ENCODE assay signal across 8 cellular contexts in the genomic region with DNA sequence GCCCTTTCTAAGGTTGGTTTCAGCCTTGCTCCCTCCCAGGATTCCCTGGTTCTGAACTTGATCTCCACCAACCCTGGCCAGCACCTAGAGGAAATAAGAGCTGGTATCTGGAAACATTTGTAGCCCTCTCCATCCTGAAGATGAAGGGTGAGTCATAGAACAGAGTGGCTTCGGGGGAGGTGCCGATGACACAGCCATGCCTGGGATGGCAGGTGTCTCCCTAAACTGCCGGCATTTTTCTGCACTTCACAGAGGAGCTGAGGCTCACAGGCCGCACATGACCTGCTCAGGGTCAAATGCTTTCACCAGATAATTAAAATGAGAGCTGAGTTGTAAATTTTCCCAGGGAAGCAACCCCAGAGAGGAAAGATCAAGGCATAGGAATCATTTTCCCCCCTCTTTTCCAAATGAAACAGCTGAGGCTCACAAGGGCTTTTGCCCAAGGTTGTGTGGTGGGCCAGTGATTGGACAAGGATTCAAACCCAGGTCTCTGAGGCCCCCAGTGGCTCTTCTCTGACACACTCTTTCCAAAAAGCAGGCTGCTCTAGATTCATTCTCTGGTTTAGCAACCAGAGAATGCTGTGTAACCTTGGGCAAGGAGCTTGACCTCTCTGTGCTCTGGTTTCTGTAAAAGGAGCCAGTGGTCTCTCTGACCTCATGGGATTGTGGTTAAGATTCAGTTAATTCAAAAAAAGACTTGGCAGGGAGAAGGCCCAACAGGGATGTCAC. TPM values are rescaled to one million over a fixed set of nuclear protein-coding genes. Genes with fewer than 3 reads are reported as not detected.
DNase-seq lines count a peak whose midpoint lies in the region; ATAC-seq and TF ChIP-seq lines count a peak whose summit lies in the region.

No MANE protein-coding gene starts in this region.

- H3K4me3 ChIP-seq in sigmoid colon, result peak overlapping the region; percentile 34 to 93 (median 92)

- ATAC-seq in WTC11 (no peak), GM19395 (IDR thresholded peaks at IDR 0.05; ENCODE audit: unreplicated experiment) (no peak)

- peak overlapping the region; percentile 72 to 89 (median 86) for H3K27ac ChIP-seq in sigmoid colon

- TF ChIP-seq POLR2A in sigmoid colon (IDR thresholded peaks at IDR 0.05), result no peak

- H3K4me1 Mint-ChIP-seq in WTC11, result peaks cover 19% of the 10 kb centered on the region
- H3K4me1 Mint-ChIP-seq in glutamatergic neuron (ENCODE audit: low read depth, unreplicated experiment), result peaks cover 11% of the 10 kb centered on the region

- H3K9me3 Mint-ChIP-seq in WTC11 (no peaks in the 10 kb centered on the region), glutamatergic neuron (ENCODE audit: unreplicated experiment) (peaks cover 1% of the 10 kb centered on the region)

- H3K27me3 ChIP-seq in sigmoid colon, result no peaks in the 10 kb centered on the region

- WGBS in sigmoid colon, 2 donors, result 78 to 90% methylated on average over 4 of the region's 4 CpGs

- TF ChIP-seq EP300 in sigmoid colon (IDR thresholded peaks at IDR 0.05), result no peak

- peaks cover 6% of the 10 kb centered on the region for H3K36me3 Mint-ChIP-seq in WTC11
- no peaks in the 10 kb centered on the region for H3K36me3 Mint-ChIP-seq in glutamatergic neuron (ENCODE audit: unreplicated experiment)

- no peaks in the 10 kb centered on the region for H3K9me3 ChIP-seq in sigmoid colon

- peaks cover 52% of the 10 kb centered on the region for H3K27me3 Mint-ChIP-seq in WTC11 (ENCODE audit: low read depth)
- peaks cover 13% of the 10 kb centered on the region for H3K27me3 Mint-ChIP-seq in glutamatergic neuron (ENCODE audit: unreplicated experiment)

- H3K27ac Mint-ChIP-seq in WTC11 (peak overlapping the region; percentile 48), glutamatergic neuron (ENCODE audit: unreplicated experiment) (peak overlapping the region; percentile 54)

- H3K4me3 Mint-ChIP-seq in WTC11, result peak overlapping the region; percentile 71
- peak overlapping the region; percentile 72 for H3K4me3 Mint-ChIP-seq in glutamatergic neuron (ENCODE audit: unreplicated experiment)

- H3K36me3 ChIP-seq in sigmoid colon, result peaks cover 0 to 7% (median 1%) of the 10 kb centered on the region in 4 donors

- TF ChIP-seq CTCF in WTC11 (IDR thresholded peaks at IDR 0.05) (no peak), glutamatergic neuron (IDR thresholded peaks at IDR 0.05; ENCODE audit: partially characterized antibody, unreplicated experiment) (no peak), sigmoid colon (IDR thresholded peaks at IDR 0.05) (no peak)

- DNase-seq in AG08395 (ENCODE audit: low spot score), result peak; percentile 26
- peak; percentile 75 for DNase-seq in HT1080 (ENCODE audit: low read depth)
- DNase-seq in WTC11 (ENCODE audit: low spot score), result no peak
- DNase-seq in glutamatergic neuron, result no peak
- DNase-seq in sigmoid colon, result no peak
- DNase-seq in amniotic stem cell (lab: John Stamatoyannopoulos, UW), result no peak
- DNase-seq in COLO829 (ENCODE audit: low spot score), result no peak

- CTCF ChIA-PET in WTC11 (lab: Charles Lee), result interaction anchor here (0.5 to 1.8 kb wide), 11 partner anchors 9 to 514 kb away, joined by 3 to 9 read pairs (median 4); no protein-coding TSS in a partner anchor

- intact Hi-C loops in sigmoid colon (cut with DNase I), result loop anchor here (2.0 to 10.0 kb wide), 4 partner anchors 30 to 602 kb away; partner anchors contain the start of genes ARMC6, ATP13A1, BORCS8 and RFXANK

- H3K4me1 ChIP-seq in sigmoid colon, result peaks cover 0 to 28% (median 21%) of the 10 kb centered on the region in 4 donors

- POLR2A ChIA-PET in WTC11 (lab: Charles Lee), result interaction anchor here (0.6 kb wide), 1 partner anchor 8 kb away, joined by 5 read pairs; no protein-coding TSS in a partner anchor

TF ChIP-seq in WTC11, 78 proteins besides CTCF, POLR2A, EP300 and RAD21:
- TF ChIP-seq NFATC4 (CRISPR knock-in tag; IDR thresholded peaks at IDR 0.05), result no peak
- no peak for TF ChIP-seq JAZF1 (CRISPR knock-in tag; IDR thresholded peaks at IDR 0.05)
- TF ChIP-seq GTF2I (CRISPR knock-in tag; conservative IDR thresholded peaks at IDR 0.05), result peak; percentile 42; the same call in 1 of the 2 replicates
- TF ChIP-seq, protein P1, sequence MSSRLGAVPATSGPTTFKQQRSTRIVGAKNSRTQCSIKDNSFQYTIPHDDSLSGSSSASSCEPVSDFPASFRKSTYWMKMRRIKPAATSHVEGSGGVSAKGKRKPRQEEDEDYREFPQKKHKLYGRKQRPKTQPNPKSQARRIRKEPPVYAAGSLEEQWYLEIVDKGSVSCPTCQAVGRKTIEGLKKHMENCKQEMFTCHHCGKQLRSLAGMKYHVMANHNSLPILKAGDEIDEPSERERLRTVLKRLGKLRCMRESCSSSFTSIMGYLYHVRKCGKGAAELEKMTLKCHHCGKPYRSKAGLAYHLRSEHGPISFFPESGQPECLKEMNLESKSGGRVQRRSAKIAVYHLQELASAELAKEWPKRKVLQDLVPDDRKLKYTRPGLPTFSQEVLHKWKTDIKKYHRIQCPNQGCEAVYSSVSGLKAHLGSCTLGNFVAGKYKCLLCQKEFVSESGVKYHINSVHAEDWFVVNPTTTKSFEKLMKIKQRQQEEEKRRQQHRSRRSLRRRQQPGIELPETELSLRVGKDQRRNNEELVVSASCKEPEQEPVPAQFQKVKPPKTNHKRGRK (CRISPR knock-in tag; IDR thresholded peaks at IDR 0.05; ENCODE audit: borderline replicate concordance), result no peak
- TF ChIP-seq ZNF138 (CRISPR knock-in tag; conservative IDR thresholded peaks at IDR 0.05), result no peak
- TF ChIP-seq HMGA2 (CRISPR knock-in tag; IDR thresholded peaks at IDR 0.05), result no peak

RNA-seq across cellular contexts. Expression of gene SLC25A42, which starts 1.2 kb away (rescaled TPM):
- 0.37 and 0.56 TPM in 2 replicates for total RNA-seq in HT1080 (2014; rRNA removed; shearing (Covaris generic))
- polyA plus RNA-seq in HT1080 (2015; cell fraction: cytosol; rRNA removed), result 1.3 TPM in 2 replicates
- polyA plus RNA-seq in HT1080 (2015; cell fraction: nucleus; rRNA removed), result 2.2 and 2.3 TPM in 2 replicates
- total RNA-seq in WTC11 (2021) (8.1 to 9.2 TPM (median 8.7 TPM) in 3 replicates), glutamatergic neuron (ENCODE audit: unreplicated experiment) (14.2 TPM), sigmoid colon (1 to 10 TPM; 6.3 to 8.2 (median 7.3) TPM)
- polyA plus RNA-seq in sigmoid colon, result 1 to 10 TPM; 2.4 to 9.5 (median 9.0) TPM

RNA-seq across cellular contexts. Expression of gene ARMC6, which starts 29.2 kb away (rescaled TPM):
- 126 and 130 TPM in 2 replicates for total RNA-seq in HT1080 (2014; rRNA removed; shearing (Covaris generic))
- 35.8 and 46.0 TPM in 2 replicates for polyA plus RNA-seq in HT1080 (2015; cell fraction: cytosol; rRNA removed)
- 44.5 and 44.6 TPM in 2 replicates for polyA plus RNA-seq in HT1080 (2015; cell fraction: nucleus; rRNA removed)
- total RNA-seq in WTC11 (2021) (47.9 to 58.8 TPM (median 49.9 TPM) in 3 replicates), glutamatergic neuron (ENCODE audit: unreplicated experiment) (32.8 TPM), sigmoid colon (10 to 100 TPM; 11.4 to 21.7 (median 13.5) TPM)
- polyA plus RNA-seq in sigmoid colon, result 10 to 100 TPM; 15.6 to 23.5 (median 20.3) TPM

RNA-seq across cellular contexts. Expression of gene SUGP2, which starts 29.3 kb away (rescaled TPM):
- total RNA-seq in HT1080 (2014; rRNA removed; shearing (Covaris generic)), result 39.1 TPM in 2 replicates
- 25.4 and 28.8 TPM in 2 replicates for polyA plus RNA-seq in HT1080 (2015; cell fraction: cytosol; rRNA removed)
- polyA plus RNA-seq in HT1080 (2015; cell fraction: nucleus; rRNA removed), result 162 and 186 TPM in 2 replicates
- total RNA-seq in WTC11 (2021) (156 to 160 TPM (median 156 TPM) in 3 replicates), glutamatergic neuron (ENCODE audit: unreplicated experiment) (201 TPM), sigmoid colon (10 to 100 TPM; 25.0 to 82.3 (median 33.2) TPM)
- 10 to 100 TPM in 1 of 3 donors, 1 to 10 TPM in 2; 7.8 to 45.8 (median 9.0) TPM for polyA plus RNA-seq in sigmoid colon

Comparison
In these comparisons a context has a peak if more than half of its experiments do, and no peak if none do; other contexts are left out.
1. DNase-seq: peak in AG08395 (single experiment) and HT1080 (single experiment); none in WTC11 (single experiment), glutamatergic neuron (single experiment), sigmoid colon (single experiment), amniotic stem cell (single experiment) and COLO829 (single experiment).